Comparison of ENCODE assay signal across 17 cellular contexts in the genomic region with DNA sequence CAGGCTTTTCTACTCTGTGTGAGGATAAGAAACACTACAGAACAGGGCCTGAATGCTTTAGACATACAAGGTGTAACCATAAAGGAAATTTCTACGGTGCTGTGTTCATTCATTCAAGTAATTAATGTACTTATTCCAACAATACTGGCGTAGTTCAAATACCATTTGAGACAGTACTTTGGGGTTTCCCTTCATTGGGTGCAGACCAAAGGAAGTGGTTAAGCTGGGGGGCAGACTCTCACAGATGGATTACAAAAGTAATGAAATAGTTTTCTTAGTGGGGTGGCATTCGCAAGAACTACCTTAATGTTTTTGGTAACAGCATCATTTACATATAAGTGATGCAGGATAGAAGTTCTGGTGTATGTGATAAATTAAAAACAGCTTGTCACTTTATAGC.
A peak's percentile ranks its signal among the peaks of the same experiment; 100 is the strongest.
DNase-seq lines count a peak whose midpoint lies in the region; ATAC-seq and TF ChIP-seq lines count a peak whose summit lies in the region.
"Had no signal": no experiment of that assay in that cellular context is flagged by ENCODE, and none has a peak within 500 bp of the region (broad histone marks: within the 10 kb centered on the region; RNA-seq: fewer than 3 reads in every experiment).

No MANE protein-coding gene starts in this region.

- H3K27me3 Mint-ChIP-seq in T-helper 2 cell treated with Interferon-gamma antibody and Interleukin-4, amounts not matched to agents 5 μg/mL and 100 μg/mL, for 36 hours (ENCODE audit: low read depth), result no peaks in the 10 kb centered on the region
- no peaks in the 10 kb centered on the region for H3K27me3 Mint-ChIP-seq in naive thymus-derived CD8-positive, alpha-beta T cell
- no peaks in the 10 kb centered on the region for H3K27me3 Mint-ChIP-seq in osteocyte (ENCODE audit: unreplicated experiment)

- WGBS in spleen, 5 donors, result 46 to 56% (median 53%) methylated on average over 3 of the region's 3 CpGs
- no CpG with 5 or more reads among the region's 3 CpGs for WGBS in trophoblast cell (ENCODE audit: extremely low coverage, insufficient coverage, insufficient read length)

- no peak overlapping the region for H3K4me3 ChIP-seq in DND-41 (ENCODE audit: low read depth in 1 of 2, low read length in 2 of 2)
- no peak overlapping the region for H3K4me3 ChIP-seq in spleen
- H3K4me3 ChIP-seq in trophoblast cell (ENCODE audit: low read depth, low read length), result no peak overlapping the region
- H3K4me3 ChIP-seq: adrenal gland, testis had no signal

- H3K23ac ChIP-seq in trophoblast cell (ENCODE audit: low read length), result no peak overlapping the region

- no peaks in the 10 kb centered on the region for H3K79me1 ChIP-seq in trophoblast cell (ENCODE audit: low read length)

- intact Hi-C loops in spleen (cut with DNase I; ENCODE audit: low total_unique reads), result no loop called here

- peaks cover 16% of the 10 kb centered on the region for H3K4me1 ChIP-seq in DND-41 (ENCODE audit: insufficient read depth, low read length)
- H3K4me1 ChIP-seq in spleen, result peaks cover 0 to 17% (median 10%) of the 10 kb centered on the region in 6 donors
- H3K4me1 ChIP-seq in trophoblast cell (ENCODE audit: control insufficient read depth in 1 of 2, insufficient read depth in 2 of 2, low read length in 2 of 2), result no peaks in the 10 kb centered on the region
- H3K4me1 ChIP-seq: adrenal gland, testis had no signal

- no peak overlapping the region for H2BK12ac ChIP-seq in trophoblast cell (ENCODE audit: low read length)

- TF ChIP-seq CTCF in DND-41 (IDR thresholded peaks at IDR 0.05; ENCODE audit: borderline replicate concordance, extremely low read depth, low read length, poor library complexity, severe bottlenecking) (no peak), spleen (IDR thresholded peaks at IDR 0.05 in 8 of 11, conservative IDR thresholded peaks at IDR 0.05 in 3 of 11) (no peak), osteocyte (IDR thresholded peaks at IDR 0.05) (no peak)

- ATAC-seq in DND-41 (ENCODE audit: insufficient read depth, low read depth) (peak; percentile 59), GM18868 (IDR thresholded peaks at IDR 0.05; ENCODE audit: unreplicated experiment) (peak; percentile 66)
- ATAC-seq in naive thymus-derived CD8-positive, alpha-beta T cell, result peak; percentile 76 to 96

- peaks cover 13% of the 10 kb centered on the region for H3K9me3 Mint-ChIP-seq in T-helper 2 cell treated with Interferon-gamma antibody and Interleukin-4, amounts not matched to agents 5 μg/mL and 100 μg/mL, for 36 hours
- H3K9me3 Mint-ChIP-seq in naive thymus-derived CD8-positive, alpha-beta T cell, result peaks cover 0 to 10% (median 3%) of the 10 kb centered on the region in 9 donors
- peaks cover 11% of the 10 kb centered on the region for H3K9me3 Mint-ChIP-seq in osteocyte (ENCODE audit: unreplicated experiment)

- no peak for TF ChIP-seq POLR2A in spleen (IDR thresholded peaks at IDR 0.05)

- no peaks in the 10 kb centered on the region for H4K20me1 ChIP-seq in DND-41 (ENCODE audit: insufficient read depth, low read length)

- H3K4me2 ChIP-seq in DND-41 (ENCODE audit: insufficient read depth, low read length) (no peak overlapping the region), trophoblast cell (ENCODE audit: low read length) (no peak overlapping the region)

- no peaks in the 10 kb centered on the region for H3K27me3 ChIP-seq in DND-41 (ENCODE audit: insufficient read depth, low read length, poor library complexity)
- H3K27me3 ChIP-seq in spleen (replicated peaks in 1 of 7), result no peaks in the 10 kb centered on the region
- H3K27me3 ChIP-seq in trophoblast cell (ENCODE audit: insufficient read depth, low read length), result no peaks in the 10 kb centered on the region
- H3K27me3 ChIP-seq: adrenal gland, testis had no signal

- no peak overlapping the region for H3K4ac ChIP-seq in trophoblast cell (ENCODE audit: low read depth, low read length)

- H4K91ac ChIP-seq in trophoblast cell (ENCODE audit: low read depth, low read length), result no peak overlapping the region

- H3K27ac ChIP-seq in DND-41 (ENCODE audit: low read length) (no peak overlapping the region; the same call in 1 of the 2 replicates), spleen (no peak overlapping the region), trophoblast cell (ENCODE audit: low read depth, low read length) (no peak overlapping the region)
- H3K27ac ChIP-seq: adrenal gland, testis had no signal

- H4K12ac ChIP-seq in trophoblast cell (ENCODE audit: low read depth, low read length), result no peak overlapping the region

- POLR2A ChIA-PET in naive thymus-derived CD8-positive, alpha-beta T cell (lab: Charles Lee), result no interaction called here

- no peak overlapping the region for H2AFZ ChIP-seq in DND-41 (ENCODE audit: low read depth, low read length)
- H2AFZ ChIP-seq in trophoblast cell (ENCODE audit: insufficient read depth, low read length, poor library complexity), result no peak overlapping the region

- H3K9me3 ChIP-seq in DND-41 (ENCODE audit: insufficient read depth, low read length, severe bottlenecking) (no peaks in the 10 kb centered on the region), spleen (no peaks in the 10 kb centered on the region), trophoblast cell (ENCODE audit: insufficient read depth, low read depth, low read length) (peaks cover 1% of the 10 kb centered on the region)
- H3K9me3 ChIP-seq: adrenal gland, testis had no signal

- no peak overlapping the region for H2AK5ac ChIP-seq in trophoblast cell (ENCODE audit: low read length)

- H3K18ac ChIP-seq in trophoblast cell (ENCODE audit: low read length), result no peak overlapping the region

- peak overlapping the region; percentile 37 for H3K4me3 Mint-ChIP-seq in T-helper 2 cell treated with Interferon-gamma antibody and Interleukin-4, amounts not matched to agents 5 μg/mL and 100 μg/mL, for 36 hours
- H3K4me3 Mint-ChIP-seq in naive thymus-derived CD8-positive, alpha-beta T cell, result peak overlapping the region in 9 of 10 donors; percentile 15 to 54 (median 19)
- H3K4me3 Mint-ChIP-seq in osteocyte (ENCODE audit: unreplicated experiment), result no peak overlapping the region

- H4K8ac ChIP-seq in trophoblast cell (ENCODE audit: low read depth, low read length), result no peak overlapping the region

- H2BK120ac ChIP-seq in trophoblast cell (ENCODE audit: insufficient read depth, low read length, poor library complexity), result no peak overlapping the region

- H3K79me2 ChIP-seq in DND-41 (ENCODE audit: insufficient read depth, low read length) (no peaks in the 10 kb centered on the region), trophoblast cell (ENCODE audit: control insufficient read depth, insufficient read depth, low read length, poor library complexity) (no peaks in the 10 kb centered on the region)

- H3K36me3 ChIP-seq in DND-41 (ENCODE audit: insufficient read depth, low read length), result peaks cover 70% of the 10 kb centered on the region
- H3K36me3 ChIP-seq in spleen, result peaks cover 0 to 58% (median 13%) of the 10 kb centered on the region in 6 donors
- peaks cover 5 to 8% of the 10 kb centered on the region in 2 experiments for H3K36me3 ChIP-seq in trophoblast cell (ENCODE audit: control insufficient read depth in 1 of 2, insufficient read depth in 2 of 2, low read length in 2 of 2)

- no peak overlapping the region for H3K27ac Mint-ChIP-seq in T-helper 2 cell treated with Interferon-gamma antibody and Interleukin-4, amounts not matched to agents 5 μg/mL and 100 μg/mL, for 36 hours
- peak overlapping the region in 3 of 10 donors; percentile 4 to 41 (median 11) for H3K27ac Mint-ChIP-seq in naive thymus-derived CD8-positive, alpha-beta T cell
- no peak overlapping the region for H3K27ac Mint-ChIP-seq in osteocyte (ENCODE audit: unreplicated experiment)

- DNase-seq in DND-41 (no peak), spleen (no peak), trophoblast cell (no peak), osteocyte (ENCODE audit: extremely low spot score, unreplicated experiment) (no peak)
- DNase-seq in T-helper 2 cell treated with Interferon-gamma antibody and Interleukin-4, amounts not matched to agents 5 μg/mL and 100 μg/mL, for 36 hours (ENCODE audit: low spot score), result peak; percentile 35
- DNase-seq in naive thymus-derived CD8-positive, alpha-beta T cell, result peak in 7 of 10 donors; percentile 7 to 60 (median 39)
- DNase-seq: adrenal gland, cortex of kidney, DMS153, HCEC 1CT, IMR-90, NCI-H1436, NCI-H524 treated with DMSO at 0.1 percent for 48 hours, posterior cingulate gyrus, SHP77, testis had no signal

- H3K36me3 Mint-ChIP-seq in T-helper 2 cell treated with Interferon-gamma antibody and Interleukin-4, amounts not matched to agents 5 μg/mL and 100 μg/mL, for 36 hours (ENCODE audit: low read depth), result peaks cover 68% of the 10 kb centered on the region
- peaks cover 15 to 32% (median 19%) of the 10 kb centered on the region in 3 donors for H3K36me3 Mint-ChIP-seq in naive thymus-derived CD8-positive, alpha-beta T cell
- H3K36me3 Mint-ChIP-seq in osteocyte (ENCODE audit: unreplicated experiment), result peaks cover 67% of the 10 kb centered on the region

- H2BK5ac ChIP-seq in trophoblast cell (ENCODE audit: low read depth, low read length, poor library complexity), result no peak overlapping the region

- H3K14ac ChIP-seq in trophoblast cell (ENCODE audit: low read length), result no peak overlapping the region

- H3K9ac ChIP-seq in DND-41 (ENCODE audit: low read depth, low read length), result no peak overlapping the region
- no peak overlapping the region for H3K9ac ChIP-seq in trophoblast cell (ENCODE audit: low read length)

- peaks cover 21% of the 10 kb centered on the region for H3K4me1 Mint-ChIP-seq in T-helper 2 cell treated with Interferon-gamma antibody and Interleukin-4, amounts not matched to agents 5 μg/mL and 100 μg/mL, for 36 hours (ENCODE audit: low read depth)
- peaks cover 13 to 22% (median 18%) of the 10 kb centered on the region in 4 donors for H3K4me1 Mint-ChIP-seq in naive thymus-derived CD8-positive, alpha-beta T cell
- peaks cover 7% of the 10 kb centered on the region for H3K4me1 Mint-ChIP-seq in osteocyte (ENCODE audit: unreplicated experiment)

Comparison
In these comparisons a context has a peak if more than half of its experiments do, and no peak if none do; other contexts are left out.
1. DNase-seq: peak in T-helper 2 cell treated with Interferon-gamma antibody and Interleukin-4, amounts not matched to agents 5 μg/mL and 100 μg/mL, for 36 hours (single experiment) and naive thymus-derived CD8-positive, alpha-beta T cell (7 of 10); none in DND-41 (single experiment), spleen (single experiment), trophoblast cell (0 of 2) and osteocyte (single experiment).
2. Peak in every context shown above with its lines, with median percentiles within 50 percentile points of each other: ATAC-seq.